1 cellular context compared by ENCODE assay signal in genomic region chr14:24171422-24172260, GRCh38.
TF ChIP-seq lines count a peak whose summit lies in the region.

TSS of gene REC8 (plus strand) at chr14:24172080. CDS start at chr14:24172553, 473 bp downstream.

TF ChIP-seq in SK-N-SH treated with all-trans-retinoic acid at 6 μM for 48 hours, 23 proteins besides CTCF, POLR2A, EP300 and RAD21 (continued from another document):
- TF ChIP-seq TSHZ2 (CRISPR knock-in tag; IDR thresholded peaks at IDR 0.05) (no peak), ZNF565 (CRISPR knock-in tag; conservative IDR thresholded peaks at IDR 0.05; ENCODE audit: low read depth) (peak; percentile 36; the same call in 1 of the 2 replicates), TCF4 (CRISPR knock-in tag; IDR thresholded peaks at IDR 0.05; ENCODE audit: borderline replicate concordance) (no peak), ISL1 (CRISPR knock-in tag; IDR thresholded peaks at IDR 0.05) (no peak), ZNF70 (CRISPR knock-in tag; IDR thresholded peaks at IDR 0.05) (no peak), ARNTL (CRISPR knock-in tag; IDR thresholded peaks at IDR 0.05; ENCODE audit: borderline replicate concordance, low read depth) (no peak), GLIS3 (CRISPR knock-in tag; IDR thresholded peaks at IDR 0.05) (peak; percentile 77; the same call in 1 of the 2 replicates), ZC3H10 (CRISPR knock-in tag; IDR thresholded peaks at IDR 0.05) (no peak), PPARA (CRISPR knock-in tag; IDR thresholded peaks at IDR 0.05; ENCODE audit: borderline replicate concordance) (no peak), CSDC2 (CRISPR knock-in tag; IDR thresholded peaks at IDR 0.05) (peak; percentile 81; the same call in 1 of the 2 replicates), TOX (CRISPR knock-in tag; IDR thresholded peaks at IDR 0.05; ENCODE audit: borderline replicate concordance) (no peak)
